Comparison of ENCODE assay signal across 8 cellular contexts in the genomic region with DNA sequence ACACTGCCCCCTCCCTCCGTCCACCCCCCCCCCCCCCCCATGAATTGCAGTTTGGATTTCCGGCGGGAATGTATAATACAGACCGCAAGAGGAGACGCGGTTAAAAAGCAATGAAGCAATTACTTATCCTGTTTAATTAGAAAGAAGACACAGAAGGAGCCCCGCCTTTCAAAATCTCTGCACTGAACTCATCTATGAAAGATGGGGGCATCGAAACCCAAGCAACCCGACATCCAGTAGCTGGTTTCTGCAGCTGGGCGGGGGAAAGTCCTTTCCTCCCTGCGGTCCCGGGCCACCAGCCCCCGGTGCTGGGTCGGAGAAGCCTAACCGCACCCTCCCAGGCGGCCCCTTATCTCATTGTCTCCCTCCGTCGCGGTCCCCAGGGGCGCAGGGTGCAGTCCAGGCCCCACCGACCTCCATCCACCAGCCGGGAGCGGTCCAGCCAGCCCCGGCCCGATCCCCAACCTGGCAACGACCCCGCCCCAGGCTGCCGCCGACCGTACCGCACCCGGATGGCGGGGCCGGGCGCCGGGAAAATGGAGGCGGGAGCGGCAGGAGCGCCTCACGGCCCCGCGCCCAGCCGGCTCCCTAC. TPM values are rescaled to one million over a fixed set of nuclear protein-coding genes. Genes with fewer than 3 reads are reported as not detected.
DNase-seq lines count a peak whose midpoint lies in the region; TF ChIP-seq lines count a peak whose summit lies in the region.

No MANE protein-coding gene starts in this region.

- H3K36me3 ChIP-seq in ES-I3 (ENCODE audit: insufficient read depth, low read length) (no peaks in the 10 kb centered on the region), HEK293 (ENCODE audit: control insufficient read depth in 2 of 2, insufficient read depth in 1 of 2, low read length in 2 of 2) (no peaks in the 10 kb centered on the region), cardiac muscle cell (no peaks in the 10 kb centered on the region)

- intact Hi-C loops in activated naive CD4-positive, alpha-beta T cell treated with anti-CD3 and anti-CD28 coated beads for 36 hours (cut with micrococcal nuclease), result loop anchor here (1.0 to 2.0 kb wide), 5 partner anchors 36 to 296 kb away; a partner anchor contains a TSS

- DNase-seq in NCI-H510A (lab: John Stamatoyannopoulos, UW) (peak; percentile 48), cardiac muscle cell (ENCODE audit: low read depth in 1 of 2, low spot score in 1 of 2) (peak; percentile 32 to 78), retina (peak; percentile 89), Kasumi-1 (lab: John Stamatoyannopoulos, UW) (no peak), SKM-1 (lab: John Stamatoyannopoulos, UW; ENCODE audit: unreplicated experiment) (no peak)
- DNase-seq in activated naive CD4-positive, alpha-beta T cell treated with anti-CD3 and anti-CD28 coated beads for 36 hours, result peak; percentile 49

- POLR2A ChIA-PET in HEK293 (lab: Yijun Ruan, JAX), result interaction anchor here (1.1 to 1.9 kb wide), 2 partner anchors 10 to 296 kb away, joined by 3 to 8 read pairs; a partner anchor contains a TSS

- H3K9me3 Mint-ChIP-seq in activated naive CD4-positive, alpha-beta T cell treated with anti-CD3 and anti-CD28 coated beads for 36 hours, result peaks cover 12% of the 10 kb centered on the region

- peak overlapping the region; percentile 79 for H3K4me3 Mint-ChIP-seq in activated naive CD4-positive, alpha-beta T cell treated with anti-CD3 and anti-CD28 coated beads for 36 hours

- no peaks in the 10 kb centered on the region for H3K36me3 Mint-ChIP-seq in activated naive CD4-positive, alpha-beta T cell treated with anti-CD3 and anti-CD28 coated beads for 36 hours (ENCODE audit: low read depth)

- CTCF ChIA-PET in HEK293 (lab: Yijun Ruan, JAX), result interaction anchor here (0.6 to 0.9 kb wide), 2 partner anchors 281 to 353 kb away, joined by 3 to 4 read pairs; no protein-coding TSS in a partner anchor
- CTCF ChIA-PET in activated naive CD4-positive, alpha-beta T cell treated with anti-CD3 and anti-CD28 coated beads for 36 hours (lab: Charles Lee), result interaction anchor here (0.9 kb wide), 1 partner anchor 206 kb away, joined by 3 read pairs; no protein-coding TSS in a partner anchor

- no peaks in the 10 kb centered on the region for H3K27me3 ChIP-seq in cardiac muscle cell

- peak overlapping the region; percentile 93 for H3K4me3 ChIP-seq in HEK293 (ENCODE audit: low read depth, low read length)
- H3K4me3 ChIP-seq in cardiac muscle cell, result peak overlapping the region; percentile 95

- H3K27ac ChIP-seq in HEK293 (ENCODE audit: extremely low read depth, low read depth, low read length) (peak overlapping the region; percentile 89), cardiac muscle cell (peak overlapping the region; percentile 78)

- H3K9me3 ChIP-seq in ES-I3 (ENCODE audit: control insufficient read depth, insufficient read depth, low read length) (no peaks in the 10 kb centered on the region), HEK293 (ENCODE audit: control insufficient read depth, insufficient read depth, low read depth, low read length) (no peaks in the 10 kb centered on the region), cardiac muscle cell (ENCODE audit: low read depth) (no peaks in the 10 kb centered on the region)

- H3K9ac ChIP-seq in ES-I3 (ENCODE audit: low read depth, low read length), result peak overlapping the region; percentile 84

- no peak overlapping the region for H3K27ac Mint-ChIP-seq in activated naive CD4-positive, alpha-beta T cell treated with anti-CD3 and anti-CD28 coated beads for 36 hours

- H3K27me3 Mint-ChIP-seq in activated naive CD4-positive, alpha-beta T cell treated with anti-CD3 and anti-CD28 coated beads for 36 hours (ENCODE audit: low read depth), result peaks cover 6% of the 10 kb centered on the region

- peaks cover 21% of the 10 kb centered on the region for H3K4me1 Mint-ChIP-seq in activated naive CD4-positive, alpha-beta T cell treated with anti-CD3 and anti-CD28 coated beads for 36 hours (ENCODE audit: low read depth)

- H3K4me1 ChIP-seq in ES-I3 (ENCODE audit: insufficient read depth, low read length) (peaks cover 7% of the 10 kb centered on the region), HEK293 (ENCODE audit: control insufficient read depth, insufficient read depth, low read length) (peaks cover 6% of the 10 kb centered on the region; the same call in 1 of the 2 replicates), cardiac muscle cell (ENCODE audit: low read depth) (peaks cover 13% of the 10 kb centered on the region)

- TF ChIP-seq CTCF in HEK293 (tag by site-specific recombination; IDR thresholded peaks at IDR 0.05), result no peak
- no peak for TF ChIP-seq CTCF in cardiac muscle cell (IDR thresholded peaks at IDR 0.05; ENCODE audit: low read depth, low read length)

TF ChIP-seq in HEK293, 187 proteins besides CTCF, POLR2A, EP300 and RAD21 (continues in another document):
- TF ChIP-seq, protein P1, sequence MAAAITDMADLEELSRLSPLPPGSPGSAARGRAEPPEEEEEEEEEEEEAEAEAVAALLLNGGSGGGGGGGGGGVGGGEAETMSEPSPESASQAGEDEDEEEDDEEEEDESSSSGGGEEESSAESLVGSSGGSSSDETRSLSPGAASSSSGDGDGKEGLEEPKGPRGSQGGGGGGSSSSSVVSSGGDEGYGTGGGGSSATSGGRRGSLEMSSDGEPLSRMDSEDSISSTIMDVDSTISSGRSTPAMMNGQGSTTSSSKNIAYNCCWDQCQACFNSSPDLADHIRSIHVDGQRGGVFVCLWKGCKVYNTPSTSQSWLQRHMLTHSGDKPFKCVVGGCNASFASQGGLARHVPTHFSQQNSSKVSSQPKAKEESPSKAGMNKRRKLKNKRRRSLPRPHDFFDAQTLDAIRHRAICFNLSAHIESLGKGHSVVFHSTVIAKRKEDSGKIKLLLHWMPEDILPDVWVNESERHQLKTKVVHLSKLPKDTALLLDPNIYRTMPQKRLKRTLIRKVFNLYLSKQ (tag by site-specific recombination; IDR thresholded peaks at IDR 0.05; ENCODE audit: borderline replicate concordance), result no peak
- TF ChIP-seq ZNF776 (tag by site-specific recombination; IDR thresholded peaks at IDR 0.05; ENCODE audit: borderline replicate concordance), result no peak
- TF ChIP-seq ZNF530 (tag by site-specific recombination; IDR thresholded peaks at IDR 0.05; ENCODE audit: low read depth), result no peak
- no peak for TF ChIP-seq TRIM28 (IDR thresholded peaks at IDR 0.05; ENCODE audit: borderline replicate concordance, low read length)
- no peak for TF ChIP-seq ZNF501 (tag by site-specific recombination; IDR thresholded peaks at IDR 0.05)
- peak; percentile 40; the same call in 1 of the 2 replicates for TF ChIP-seq KLF1 (tag by site-specific recombination; IDR thresholded peaks at IDR 0.05)
- peak; percentile 53; the same call in 1 of the 2 replicates for TF ChIP-seq GLIS1 (tag by site-specific recombination; IDR thresholded peaks at IDR 0.05)
- TF ChIP-seq ZNF549 (tag by site-specific recombination; IDR thresholded peaks at IDR 0.05), result no peak
- TF ChIP-seq ZFHX2 (tag by site-specific recombination; conservative IDR thresholded peaks at IDR 0.05), result peak; percentile 9; the same call in 1 of the 2 replicates
- TF ChIP-seq, protein P2, sequence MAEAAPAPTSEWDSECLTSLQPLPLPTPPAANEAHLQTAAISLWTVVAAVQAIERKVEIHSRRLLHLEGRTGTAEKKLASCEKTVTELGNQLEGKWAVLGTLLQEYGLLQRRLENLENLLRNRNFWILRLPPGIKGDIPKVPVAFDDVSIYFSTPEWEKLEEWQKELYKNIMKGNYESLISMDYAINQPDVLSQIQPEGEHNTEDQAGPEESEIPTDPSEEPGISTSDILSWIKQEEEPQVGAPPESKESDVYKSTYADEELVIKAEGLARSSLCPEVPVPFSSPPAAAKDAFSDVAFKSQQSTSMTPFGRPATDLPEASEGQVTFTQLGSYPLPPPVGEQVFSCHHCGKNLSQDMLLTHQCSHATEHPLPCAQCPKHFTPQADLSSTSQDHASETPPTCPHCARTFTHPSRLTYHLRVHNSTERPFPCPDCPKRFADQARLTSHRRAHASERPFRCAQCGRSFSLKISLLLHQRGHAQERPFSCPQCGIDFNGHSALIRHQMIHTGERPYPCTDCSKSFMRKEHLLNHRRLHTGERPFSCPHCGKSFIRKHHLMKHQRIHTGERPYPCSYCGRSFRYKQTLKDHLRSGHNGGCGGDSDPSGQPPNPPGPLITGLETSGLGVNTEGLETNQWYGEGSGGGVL (tag by site-specific recombination; IDR thresholded peaks at IDR 0.05), result 0 out of 2 replicates have a peak, but pooled peaks have one; percentile 15
- TF ChIP-seq, protein P3, sequence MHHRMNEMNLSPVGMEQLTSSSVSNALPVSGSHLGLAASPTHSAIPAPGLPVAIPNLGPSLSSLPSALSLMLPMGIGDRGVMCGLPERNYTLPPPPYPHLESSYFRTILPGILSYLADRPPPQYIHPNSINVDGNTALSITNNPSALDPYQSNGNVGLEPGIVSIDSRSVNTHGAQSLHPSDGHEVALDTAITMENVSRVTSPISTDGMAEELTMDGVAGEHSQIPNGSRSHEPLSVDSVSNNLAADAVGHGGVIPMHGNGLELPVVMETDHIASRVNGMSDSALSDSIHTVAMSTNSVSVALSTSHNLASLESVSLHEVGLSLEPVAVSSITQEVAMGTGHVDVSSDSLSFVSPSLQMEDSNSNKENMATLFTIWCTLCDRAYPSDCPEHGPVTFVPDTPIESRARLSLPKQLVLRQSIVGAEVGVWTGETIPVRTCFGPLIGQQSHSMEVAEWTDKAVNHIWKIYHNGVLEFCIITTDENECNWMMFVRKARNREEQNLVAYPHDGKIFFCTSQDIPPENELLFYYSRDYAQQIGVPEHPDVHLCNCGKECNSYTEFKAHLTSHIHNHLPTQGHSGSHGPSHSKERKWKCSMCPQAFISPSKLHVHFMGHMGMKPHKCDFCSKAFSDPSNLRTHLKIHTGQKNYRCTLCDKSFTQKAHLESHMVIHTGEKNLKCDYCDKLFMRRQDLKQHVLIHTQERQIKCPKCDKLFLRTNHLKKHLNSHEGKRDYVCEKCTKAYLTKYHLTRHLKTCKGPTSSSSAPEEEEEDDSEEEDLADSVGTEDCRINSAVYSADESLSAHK (tag by site-specific recombination; IDR thresholded peaks at IDR 0.05), result no peak
- no peak for TF ChIP-seq ZNF350 (tag by site-specific recombination; IDR thresholded peaks at IDR 0.05)

RNA-seq across cellular contexts. Expression of a gene that starts 0.5 kb away (rescaled TPM):
- 10 to 100 TPM in 1 of 2 experiments, 1 to 10 TPM in 1; 8.6 to 11.9 TPM for total RNA-seq in activated naive CD4-positive, alpha-beta T cell treated with anti-CD3 and anti-CD28 coated beads for 36 hours
- total RNA-seq in cardiac muscle cell, result 9.3 and 36.5 TPM in 2 replicates
- polyA plus RNA-seq in cardiac muscle cell, result 3.1 and 3.4 TPM in 2 replicates

Comparison
In these comparisons a context has a peak if more than half of its experiments do, and no peak if none do; other contexts are left out.
1. DNase-seq: peak in NCI-H510A (single experiment), activated naive CD4-positive, alpha-beta T cell treated with anti-CD3 and anti-CD28 coated beads for 36 hours (single experiment), cardiac muscle cell (2 of 2) and retina (single experiment); none in Kasumi-1 (0 of 2) and SKM-1 (single experiment).